In the genomic region with DNA sequence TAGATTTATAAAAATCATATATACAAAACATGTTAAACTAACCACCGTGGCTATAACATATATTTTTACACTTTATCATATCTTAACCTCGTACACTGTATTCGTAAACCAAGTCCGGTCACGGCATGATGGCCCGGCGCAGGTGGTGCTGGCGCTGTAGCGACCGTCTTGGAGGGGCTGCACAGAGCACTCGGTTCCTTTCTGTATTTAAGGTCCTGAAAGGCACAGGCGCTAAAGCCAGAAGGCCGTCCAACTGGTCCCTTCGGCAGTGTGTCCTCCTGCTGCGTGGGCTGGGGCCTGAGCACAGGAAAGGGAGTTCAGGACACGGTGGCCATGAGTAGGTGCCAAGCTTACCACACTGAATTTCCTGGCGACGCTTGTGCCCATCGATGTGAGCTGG, we compare ENCODE assay signal across 1 cellular context.
TF ChIP-seq lines count a peak whose summit lies in the region.

No MANE protein-coding gene starts in this region.

TF ChIP-seq in WTC11, 78 proteins besides CTCF, POLR2A, EP300 and RAD21 (continued from another document):
- TF ChIP-seq, protein P1, sequence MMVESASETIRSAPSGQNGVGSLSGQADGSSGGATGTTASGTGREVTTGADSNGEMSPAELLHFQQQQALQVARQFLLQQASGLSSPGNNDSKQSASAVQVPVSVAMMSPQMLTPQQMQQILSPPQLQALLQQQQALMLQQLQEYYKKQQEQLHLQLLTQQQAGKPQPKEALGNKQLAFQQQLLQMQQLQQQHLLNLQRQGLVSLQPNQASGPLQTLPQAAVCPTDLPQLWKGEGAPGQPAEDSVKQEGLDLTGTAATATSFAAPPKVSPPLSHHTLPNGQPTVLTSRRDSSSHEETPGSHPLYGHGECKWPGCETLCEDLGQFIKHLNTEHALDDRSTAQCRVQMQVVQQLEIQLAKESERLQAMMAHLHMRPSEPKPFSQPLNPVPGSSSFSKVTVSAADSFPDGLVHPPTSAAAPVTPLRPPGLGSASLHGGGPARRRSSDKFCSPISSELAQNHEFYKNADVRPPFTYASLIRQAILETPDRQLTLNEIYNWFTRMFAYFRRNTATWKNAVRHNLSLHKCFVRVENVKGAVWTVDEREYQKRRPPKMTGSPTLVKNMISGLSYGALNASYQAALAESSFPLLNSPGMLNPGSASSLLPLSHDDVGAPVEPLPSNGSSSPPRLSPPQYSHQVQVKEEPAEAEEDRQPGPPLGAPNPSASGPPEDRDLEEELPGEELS (CRISPR knock-in tag; IDR thresholded peaks at IDR 0.05), result no peak
- TF ChIP-seq, protein P2, sequence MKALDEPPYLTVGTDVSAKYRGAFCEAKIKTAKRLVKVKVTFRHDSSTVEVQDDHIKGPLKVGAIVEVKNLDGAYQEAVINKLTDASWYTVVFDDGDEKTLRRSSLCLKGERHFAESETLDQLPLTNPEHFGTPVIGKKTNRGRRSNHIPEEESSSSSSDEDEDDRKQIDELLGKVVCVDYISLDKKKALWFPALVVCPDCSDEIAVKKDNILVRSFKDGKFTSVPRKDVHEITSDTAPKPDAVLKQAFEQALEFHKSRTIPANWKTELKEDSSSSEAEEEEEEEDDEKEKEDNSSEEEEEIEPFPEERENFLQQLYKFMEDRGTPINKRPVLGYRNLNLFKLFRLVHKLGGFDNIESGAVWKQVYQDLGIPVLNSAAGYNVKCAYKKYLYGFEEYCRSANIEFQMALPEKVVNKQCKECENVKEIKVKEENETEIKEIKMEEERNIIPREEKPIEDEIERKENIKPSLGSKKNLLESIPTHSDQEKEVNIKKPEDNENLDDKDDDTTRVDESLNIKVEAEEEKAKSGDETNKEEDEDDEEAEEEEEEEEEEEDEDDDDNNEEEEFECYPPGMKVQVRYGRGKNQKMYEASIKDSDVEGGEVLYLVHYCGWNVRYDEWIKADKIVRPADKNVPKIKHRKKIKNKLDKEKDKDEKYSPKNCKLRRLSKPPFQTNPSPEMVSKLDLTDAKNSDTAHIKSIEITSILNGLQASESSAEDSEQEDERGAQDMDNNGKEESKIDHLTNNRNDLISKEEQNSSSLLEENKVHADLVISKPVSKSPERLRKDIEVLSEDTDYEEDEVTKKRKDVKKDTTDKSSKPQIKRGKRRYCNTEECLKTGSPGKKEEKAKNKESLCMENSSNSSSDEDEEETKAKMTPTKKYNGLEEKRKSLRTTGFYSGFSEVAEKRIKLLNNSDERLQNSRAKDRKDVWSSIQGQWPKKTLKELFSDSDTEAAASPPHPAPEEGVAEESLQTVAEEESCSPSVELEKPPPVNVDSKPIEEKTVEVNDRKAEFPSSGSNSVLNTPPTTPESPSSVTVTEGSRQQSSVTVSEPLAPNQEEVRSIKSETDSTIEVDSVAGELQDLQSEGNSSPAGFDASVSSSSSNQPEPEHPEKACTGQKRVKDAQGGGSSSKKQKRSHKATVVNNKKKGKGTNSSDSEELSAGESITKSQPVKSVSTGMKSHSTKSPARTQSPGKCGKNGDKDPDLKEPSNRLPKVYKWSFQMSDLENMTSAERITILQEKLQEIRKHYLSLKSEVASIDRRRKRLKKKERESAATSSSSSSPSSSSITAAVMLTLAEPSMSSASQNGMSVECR (CRISPR knock-in tag; IDR thresholded peaks at IDR 0.05; ENCODE audit: borderline replicate concordance), result no peak
- TF ChIP-seq NR3C1 (CRISPR knock-in tag; conservative IDR thresholded peaks at IDR 0.05; ENCODE audit: low read depth), result no peak
- TF ChIP-seq, protein P3, sequence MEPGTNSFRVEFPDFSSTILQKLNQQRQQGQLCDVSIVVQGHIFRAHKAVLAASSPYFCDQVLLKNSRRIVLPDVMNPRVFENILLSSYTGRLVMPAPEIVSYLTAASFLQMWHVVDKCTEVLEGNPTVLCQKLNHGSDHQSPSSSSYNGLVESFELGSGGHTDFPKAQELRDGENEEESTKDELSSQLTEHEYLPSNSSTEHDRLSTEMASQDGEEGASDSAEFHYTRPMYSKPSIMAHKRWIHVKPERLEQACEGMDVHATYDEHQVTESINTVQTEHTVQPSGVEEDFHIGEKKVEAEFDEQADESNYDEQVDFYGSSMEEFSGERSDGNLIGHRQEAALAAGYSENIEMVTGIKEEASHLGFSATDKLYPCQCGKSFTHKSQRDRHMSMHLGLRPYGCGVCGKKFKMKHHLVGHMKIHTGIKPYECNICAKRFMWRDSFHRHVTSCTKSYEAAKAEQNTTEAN (CRISPR knock-in tag; IDR thresholded peaks at IDR 0.05), result no peak
- TF ChIP-seq, protein P4, sequence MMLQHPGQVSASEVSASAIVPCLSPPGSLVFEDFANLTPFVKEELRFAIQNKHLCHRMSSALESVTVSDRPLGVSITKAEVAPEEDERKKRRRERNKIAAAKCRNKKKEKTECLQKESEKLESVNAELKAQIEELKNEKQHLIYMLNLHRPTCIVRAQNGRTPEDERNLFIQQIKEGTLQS (CRISPR knock-in tag; conservative IDR thresholded peaks at IDR 0.05), result no peak
- TF ChIP-seq, protein P5, sequence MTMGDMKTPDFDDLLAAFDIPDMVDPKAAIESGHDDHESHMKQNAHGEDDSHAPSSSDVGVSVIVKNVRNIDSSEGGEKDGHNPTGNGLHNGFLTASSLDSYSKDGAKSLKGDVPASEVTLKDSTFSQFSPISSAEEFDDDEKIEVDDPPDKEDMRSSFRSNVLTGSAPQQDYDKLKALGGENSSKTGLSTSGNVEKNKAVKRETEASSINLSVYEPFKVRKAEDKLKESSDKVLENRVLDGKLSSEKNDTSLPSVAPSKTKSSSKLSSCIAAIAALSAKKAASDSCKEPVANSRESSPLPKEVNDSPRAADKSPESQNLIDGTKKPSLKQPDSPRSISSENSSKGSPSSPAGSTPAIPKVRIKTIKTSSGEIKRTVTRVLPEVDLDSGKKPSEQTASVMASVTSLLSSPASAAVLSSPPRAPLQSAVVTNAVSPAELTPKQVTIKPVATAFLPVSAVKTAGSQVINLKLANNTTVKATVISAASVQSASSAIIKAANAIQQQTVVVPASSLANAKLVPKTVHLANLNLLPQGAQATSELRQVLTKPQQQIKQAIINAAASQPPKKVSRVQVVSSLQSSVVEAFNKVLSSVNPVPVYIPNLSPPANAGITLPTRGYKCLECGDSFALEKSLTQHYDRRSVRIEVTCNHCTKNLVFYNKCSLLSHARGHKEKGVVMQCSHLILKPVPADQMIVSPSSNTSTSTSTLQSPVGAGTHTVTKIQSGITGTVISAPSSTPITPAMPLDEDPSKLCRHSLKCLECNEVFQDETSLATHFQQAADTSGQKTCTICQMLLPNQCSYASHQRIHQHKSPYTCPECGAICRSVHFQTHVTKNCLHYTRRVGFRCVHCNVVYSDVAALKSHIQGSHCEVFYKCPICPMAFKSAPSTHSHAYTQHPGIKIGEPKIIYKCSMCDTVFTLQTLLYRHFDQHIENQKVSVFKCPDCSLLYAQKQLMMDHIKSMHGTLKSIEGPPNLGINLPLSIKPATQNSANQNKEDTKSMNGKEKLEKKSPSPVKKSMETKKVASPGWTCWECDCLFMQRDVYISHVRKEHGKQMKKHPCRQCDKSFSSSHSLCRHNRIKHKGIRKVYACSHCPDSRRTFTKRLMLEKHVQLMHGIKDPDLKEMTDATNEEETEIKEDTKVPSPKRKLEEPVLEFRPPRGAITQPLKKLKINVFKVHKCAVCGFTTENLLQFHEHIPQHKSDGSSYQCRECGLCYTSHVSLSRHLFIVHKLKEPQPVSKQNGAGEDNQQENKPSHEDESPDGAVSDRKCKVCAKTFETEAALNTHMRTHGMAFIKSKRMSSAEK (CRISPR knock-in tag; IDR thresholded peaks at IDR 0.05; ENCODE audit: borderline replicate concordance), result no peak
- no peak for TF ChIP-seq ZNF263 (CRISPR knock-in tag; IDR thresholded peaks at IDR 0.05; ENCODE audit: low read depth)
- TF ChIP-seq, protein P6, sequence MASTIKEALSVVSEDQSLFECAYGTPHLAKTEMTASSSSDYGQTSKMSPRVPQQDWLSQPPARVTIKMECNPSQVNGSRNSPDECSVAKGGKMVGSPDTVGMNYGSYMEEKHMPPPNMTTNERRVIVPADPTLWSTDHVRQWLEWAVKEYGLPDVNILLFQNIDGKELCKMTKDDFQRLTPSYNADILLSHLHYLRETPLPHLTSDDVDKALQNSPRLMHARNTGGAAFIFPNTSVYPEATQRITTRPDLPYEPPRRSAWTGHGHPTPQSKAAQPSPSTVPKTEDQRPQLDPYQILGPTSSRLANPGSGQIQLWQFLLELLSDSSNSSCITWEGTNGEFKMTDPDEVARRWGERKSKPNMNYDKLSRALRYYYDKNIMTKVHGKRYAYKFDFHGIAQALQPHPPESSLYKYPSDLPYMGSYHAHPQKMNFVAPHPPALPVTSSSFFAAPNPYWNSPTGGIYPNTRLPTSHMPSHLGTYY (CRISPR knock-in tag; IDR thresholded peaks at IDR 0.05), result no peak
- TF ChIP-seq SP1 (CRISPR knock-in tag; conservative IDR thresholded peaks at IDR 0.05), result no peak
- TF ChIP-seq NFATC4 (CRISPR knock-in tag; IDR thresholded peaks at IDR 0.05), result no peak
